ENCODE assay signal across 1 cellular context in genomic region chr15:89807689-89808088, GRCh38.
TF ChIP-seq lines count a peak whose summit lies in the region.

No MANE protein-coding gene starts in this region.

TF ChIP-seq in K562, 482 proteins besides CTCF, POLR2A, EP300 and RAD21:
- TF ChIP-seq PRDM10 (IDR thresholded peaks at IDR 0.05; ENCODE audit: partially characterized antibody) (peak; percentile 12), ZBTB1 (CRISPR knock-in tag; IDR thresholded peaks at IDR 0.05; ENCODE audit: borderline replicate concordance, low read depth) (no peak)
